In the genomic region with DNA sequence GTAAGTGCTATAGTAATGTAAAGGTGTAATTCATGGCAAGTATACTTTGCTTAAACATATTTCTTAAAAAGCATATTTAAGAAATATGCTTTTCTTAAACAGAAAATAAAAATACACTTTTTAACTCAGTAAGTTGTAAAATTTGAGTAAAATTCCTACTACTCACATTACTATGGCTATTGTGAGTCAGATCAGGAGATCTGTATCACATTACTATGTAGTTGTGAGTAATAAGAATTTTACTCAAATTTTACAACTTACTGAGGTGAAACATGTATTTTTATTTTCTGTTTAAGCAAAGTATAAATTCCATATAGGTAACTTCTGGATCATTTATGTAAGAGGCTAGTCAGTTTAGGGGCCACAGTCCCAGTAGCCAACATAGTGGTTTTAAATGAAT, we compare ENCODE assay signal across 25 cellular contexts. TPM values are rescaled to one million over a fixed set of nuclear protein-coding genes. Genes with fewer than 3 reads are reported as not detected.
DNase-seq lines count a peak whose midpoint lies in the region; ATAC-seq, FAIRE-seq and TF ChIP-seq lines count a peak whose summit lies in the region.
"Had no signal": no experiment of that assay in that cellular context is flagged by ENCODE, and none has a peak within 500 bp of the region (broad histone marks: within the 10 kb centered on the region; RNA-seq: fewer than 3 reads in every experiment).

No MANE protein-coding gene starts in this region.

- peak overlapping the region; percentile 92 for H3K27ac Mint-ChIP-seq in activated T-cell treated with anti-CD3 and anti-CD28 coated beads, Interleukin-2, amount 50 U/mL, for 24 hours
- H3K27ac Mint-ChIP-seq in activated CD8-positive, alpha-beta memory T cell treated with anti-CD3 and anti-CD28 coated beads, Interleukin-2, amount 10 ng/mL, durations not matched to agents 7 days and 5 days, result no peak overlapping the region
- H3K27ac Mint-ChIP-seq: activated CD4-positive, alpha-beta T cell treated with anti-CD3 and anti-CD28 coated beads, Interleukin-2, amount 10 ng/mL, durations not matched to agents 7 days and 5 days; mesothelial cell of epicardium had no signal

- H3K4me3 ChIP-seq in HUES48 (ENCODE audit: low read depth, low read length) (no peak overlapping the region), GM12878 (no peak overlapping the region), skeletal muscle satellite cell (ENCODE audit: low read length) (no peak overlapping the region)
- H3K4me3 ChIP-seq: BLaER1 treated with 17β-estradiol and CSF1 and Interleukin-3, amounts not matched to agents 10 nM and 100 nM; right atrium auricular region had no signal

- FAIRE-seq in GM12878 (lab: Jason Lieb, UNC), result no peak
- FAIRE-seq in GM12891 (lab: Jason Lieb, UNC), result no peak
- FAIRE-seq: GM18507 had no signal

- no peak for TF ChIP-seq EP300 in GM12878 (IDR thresholded peaks at IDR 0.05; ENCODE audit: borderline replicate concordance in 1 of 2, control insufficient read depth in 1 of 2, low read depth in 2 of 2, low read length in 2 of 2)

- no peak for ATAC-seq in GM12878
- ATAC-seq in activated CD8-positive, alpha-beta memory T cell treated with anti-CD3 and anti-CD28 coated beads, Interleukin-2, amount 10 ng/mL, durations not matched to agents 7 days and 5 days, result no peak
- ATAC-seq: natural killer cell had no signal

- H3K9ac ChIP-seq in HUES48 (ENCODE audit: low read depth, low read length), result no peak overlapping the region
- H3K9ac ChIP-seq in GM12878 (ENCODE audit: control insufficient read depth, insufficient read depth, low read length), result no peak overlapping the region
- H3K9ac ChIP-seq in skeletal muscle satellite cell (ENCODE audit: low read depth, low read length), result peak overlapping the region; percentile 35
- H3K9ac ChIP-seq: BLaER1 treated with 17β-estradiol and CSF1 and Interleukin-3, amounts not matched to agents 10 nM and 100 nM had no signal

- peaks cover 48% of the 10 kb centered on the region for H3K4me1 ChIP-seq in HUES48 (ENCODE audit: control insufficient read depth, insufficient read depth, low read length)
- no peaks in the 10 kb centered on the region for H3K4me1 ChIP-seq in GM12878 (ENCODE audit: control insufficient read depth, insufficient read depth, low read length)
- H3K4me1 ChIP-seq in skeletal muscle satellite cell (ENCODE audit: control insufficient read depth, insufficient read depth, low read length), result peaks cover 41% of the 10 kb centered on the region
- H3K4me1 ChIP-seq: right atrium auricular region had no signal

- no TSS peak for BruUV-seq in GM12878 (replicated peaks; lab: Mats Ljungman, UMichigan)

- no peaks in the 10 kb centered on the region for H3K79me2 ChIP-seq in GM12878 (ENCODE audit: control insufficient read depth, insufficient read depth, low read length)

- CTCF ChIA-PET in GM12878 (lab: Yijun Ruan, JAX), result interaction anchor here (0.8 to 1.3 kb wide), 2 partner anchors 13 to 140 kb away, joined by 3 to 4 read pairs; no protein-coding TSS in a partner anchor
- CTCF ChIA-PET in activated CD8-positive, alpha-beta memory T cell treated with anti-CD3 and anti-CD28 coated beads, Interleukin-2, amount 10 ng/mL, durations not matched to agents 7 days and 5 days (lab: Charles Lee), result interaction anchor here (2.0 kb wide), 1 partner anchor 8 kb away, joined by 5 read pairs; the partner anchor contains the start of gene GPR87

- SMC1A ChIA-PET in GM12878 (lab: Charles Lee; ENCODE audit: uncharacterized antibody, unreplicated experiment), result interaction anchor here (0.7 to 1.3 kb wide), 2 partner anchors 13 to 150 kb away, joined by 3 read pairs; no protein-coding TSS in a partner anchor

- RAD21 ChIA-PET in GM12878 (lab: Charles Lee; ENCODE audit: unreplicated experiment), result no interaction called here

- TF ChIP-seq POLR2A in GM12878 (IDR thresholded peaks at IDR 0.05; ENCODE audit: low read depth, low read length) (no peak), GM12891 (IDR thresholded peaks at IDR 0.05; ENCODE audit: low read depth, low read length) (no peak)

- H3K9me3 ChIP-seq in HUES48 (ENCODE audit: control insufficient read depth, insufficient read depth, low read length), result no peaks in the 10 kb centered on the region
- no peaks in the 10 kb centered on the region for H3K9me3 ChIP-seq in GM12878 (replicated peaks; ENCODE audit: control insufficient read depth, insufficient read depth, low read length)
- H3K9me3 ChIP-seq in skeletal muscle satellite cell (replicated peaks; ENCODE audit: low read length), result no peaks in the 10 kb centered on the region
- H3K9me3 ChIP-seq: BLaER1 treated with 17β-estradiol and CSF1 and Interleukin-3, amounts not matched to agents 10 nM and 100 nM; right atrium auricular region had no signal

- peaks cover 7% of the 10 kb centered on the region for H3K27me3 Mint-ChIP-seq in activated T-cell treated with anti-CD3 and anti-CD28 coated beads, Interleukin-2, amount 50 U/mL, for 24 hours
- no peaks in the 10 kb centered on the region for H3K27me3 Mint-ChIP-seq in activated CD8-positive, alpha-beta memory T cell treated with anti-CD3 and anti-CD28 coated beads, Interleukin-2, amount 10 ng/mL, durations not matched to agents 7 days and 5 days
- H3K27me3 Mint-ChIP-seq: activated CD4-positive, alpha-beta T cell treated with anti-CD3 and anti-CD28 coated beads, Interleukin-2, amount 10 ng/mL, durations not matched to agents 7 days and 5 days had no signal

- no peaks in the 10 kb centered on the region for H3K36me3 Mint-ChIP-seq in activated T-cell treated with anti-CD3 and anti-CD28 coated beads, Interleukin-2, amount 50 U/mL, for 24 hours (ENCODE audit: low read depth)
- H3K36me3 Mint-ChIP-seq in activated CD8-positive, alpha-beta memory T cell treated with anti-CD3 and anti-CD28 coated beads, Interleukin-2, amount 10 ng/mL, durations not matched to agents 7 days and 5 days, result peaks cover 7% of the 10 kb centered on the region
- H3K36me3 Mint-ChIP-seq: mesothelial cell of epicardium, natural killer cell had no signal

- POLR2A ChIA-PET in GM12878 (lab: Charles Lee), result no interaction called here

- H3K27ac ChIP-seq in HUES48 (ENCODE audit: low read depth, low read length) (peak overlapping the region; percentile 57), GM12878 (ENCODE audit: control insufficient read depth, insufficient read depth) (no peak overlapping the region)
- H3K27ac ChIP-seq: BLaER1 treated with 17β-estradiol and CSF1 and Interleukin-3, amounts not matched to agents 10 nM and 100 nM; right atrium auricular region had no signal

- H3K4me1 Mint-ChIP-seq in activated T-cell treated with anti-CD3 and anti-CD28 coated beads, Interleukin-2, amount 50 U/mL, for 24 hours (ENCODE audit: low read depth), result peaks cover 62% of the 10 kb centered on the region
- peaks cover 56% of the 10 kb centered on the region for H3K4me1 Mint-ChIP-seq in activated CD8-positive, alpha-beta memory T cell treated with anti-CD3 and anti-CD28 coated beads, Interleukin-2, amount 10 ng/mL, durations not matched to agents 7 days and 5 days

- no peak overlapping the region for H2AFZ ChIP-seq in GM12878 (ENCODE audit: control insufficient read depth, low read depth, low read length)

- no peak overlapping the region for H3K4me2 ChIP-seq in GM12878 (ENCODE audit: control insufficient read depth, insufficient read depth)
- H3K4me2 ChIP-seq in skeletal muscle satellite cell (ENCODE audit: low read length), result peak overlapping the region; percentile 50
- H3K4me2 ChIP-seq: BLaER1 treated with 17β-estradiol and CSF1 and Interleukin-3, amounts not matched to agents 10 nM and 100 nM had no signal

- TF ChIP-seq RAD21 in GM12878 (IDR thresholded peaks at IDR 0.05; ENCODE audit: insufficient read depth, low read depth, low read length), result no peak

- peak overlapping the region; percentile 30 for H3K4me3 Mint-ChIP-seq in activated T-cell treated with anti-CD3 and anti-CD28 coated beads, Interleukin-2, amount 50 U/mL, for 24 hours
- H3K4me3 Mint-ChIP-seq in activated CD8-positive, alpha-beta memory T cell treated with anti-CD3 and anti-CD28 coated beads, Interleukin-2, amount 10 ng/mL, durations not matched to agents 7 days and 5 days, result no peak overlapping the region
- H3K4me3 Mint-ChIP-seq: activated CD4-positive, alpha-beta T cell treated with anti-CD3 and anti-CD28 coated beads, Interleukin-2, amount 10 ng/mL, durations not matched to agents 7 days and 5 days; mesothelial cell of epicardium; natural killer cell had no signal

- no peaks in the 10 kb centered on the region for H3K9me3 Mint-ChIP-seq in activated T-cell treated with anti-CD3 and anti-CD28 coated beads, Interleukin-2, amount 50 U/mL, for 24 hours
- no peaks in the 10 kb centered on the region for H3K9me3 Mint-ChIP-seq in activated CD8-positive, alpha-beta memory T cell treated with anti-CD3 and anti-CD28 coated beads, Interleukin-2, amount 10 ng/mL, durations not matched to agents 7 days and 5 days (ENCODE audit: low read depth)
- H3K9me3 Mint-ChIP-seq: activated CD4-positive, alpha-beta T cell treated with anti-CD3 and anti-CD28 coated beads, Interleukin-2, amount 10 ng/mL, durations not matched to agents 7 days and 5 days; mesothelial cell of epicardium; natural killer cell had no signal

- intact Hi-C loops in GM12878 (cut with micrococcal nuclease; ENCODE audit: unreplicated experiment), result no loop called here

- no peaks in the 10 kb centered on the region for H4K20me1 ChIP-seq in GM12878 (ENCODE audit: control insufficient read depth, insufficient read depth)
- H4K20me1 ChIP-seq: BLaER1 treated with 17β-estradiol and CSF1 and Interleukin-3, amounts not matched to agents 10 nM and 100 nM had no signal

- no peak for DNase-seq in activated T-cell treated with anti-CD3 and anti-CD28 coated beads, Interleukin-2, amount 50 U/mL, for 24 hours
- DNase-seq in activated T-cell treated with anti-CD3 and anti-CD28 coated beads, Interleukin-2, amount 50 U/mL, for 1 hour, result no peak
- no peak for DNase-seq in GM12878 (ENCODE audit: low read depth, low spot score)
- no peak for DNase-seq in iPS-NIHi11 (ENCODE audit: low spot score)
- DNase-seq in activated CD8-positive, alpha-beta memory T cell treated with anti-CD3 and anti-CD28 coated beads, Interleukin-2, amount 10 ng/mL, durations not matched to agents 7 days and 5 days, result no peak
- no peak for DNase-seq in GM12891 (ENCODE audit: insufficient read length, low spot score)
- DNase-seq: activated CD4-positive, alpha-beta T cell treated with anti-CD3 and anti-CD28 coated beads, Interleukin-2, amount 10 ng/mL, durations not matched to agents 7 days and 5 days; EL; MV-4-11; natural killer cell; NCI-H1694; NCI-H2171 treated with DMSO at 0.1 percent for 48 hours; NCI-H526; Right ventricle myocardium superior; stimulated activated CD4-positive, alpha-beta T cell treated with anti-CD3 and anti-CD28 coated beads, Interleukin-15, amount 100 ng/mL, for 24 hours had no signal

- TF ChIP-seq CTCF in GM12878 (IDR thresholded peaks at IDR 0.05 in 2 of 3, conservative IDR thresholded peaks at IDR 0.05 in 1 of 3; ENCODE audit: control insufficient read depth in 2 of 3, extremely low read depth in 1 of 3, insufficient read depth in 1 of 3, low read depth in 3 of 3, low read length in 3 of 3), result no peak

- H3K36me3 ChIP-seq in HUES48 (ENCODE audit: control insufficient read depth, insufficient read depth, low read length) (no peaks in the 10 kb centered on the region), GM12878 (ENCODE audit: control insufficient read depth in 2 of 2, insufficient read depth in 2 of 2, low read length in 1 of 2) (no peaks in the 10 kb centered on the region), skeletal muscle satellite cell (ENCODE audit: insufficient read depth, low read length) (no peaks in the 10 kb centered on the region)
- H3K36me3 ChIP-seq: BLaER1 treated with 17β-estradiol and CSF1 and Interleukin-3, amounts not matched to agents 10 nM and 100 nM; right atrium auricular region had no signal

- in situ Hi-C loops in GM12878 (cut with MboI), result no loop called here

- no peaks in the 10 kb centered on the region for H3K27me3 ChIP-seq in HUES48 (ENCODE audit: control insufficient read depth, insufficient read depth, low read length)
- no peaks in the 10 kb centered on the region; a peak in 1 of 4 replicates for H3K27me3 ChIP-seq in GM12878 (replicated peaks in 1 of 2; ENCODE audit: control insufficient read depth in 2 of 2, insufficient read depth in 2 of 2, low read length in 1 of 2)
- no peaks in the 10 kb centered on the region for H3K27me3 ChIP-seq in skeletal muscle satellite cell (ENCODE audit: control insufficient read depth, insufficient read depth, low read length)
- H3K27me3 ChIP-seq: BLaER1 treated with 17β-estradiol and CSF1 and Interleukin-3, amounts not matched to agents 10 nM and 100 nM; right atrium auricular region had no signal

RNA-seq across cellular contexts. Expression of gene GPR87, which starts 8.5 kb away (rescaled TPM):
- total RNA-seq in GM12878 (2013; cell fraction: nucleolus; rRNA removed), result not detected in 2 replicates
- total RNA-seq in GM12878 (2014; rRNA removed) (0.06 TPM in 1 of 2 replicates, not detected in the other), GM12878 (2014; rRNA removed; fragmentation: Illumina TruSeq; extraction: Trizol) (not detected in 2 replicates), GM12878 (2021) (not detected in 2 replicates)
- not detected for polyA plus RNA-seq in GM12878 (2011; ENCODE audit: low read depth)
- polyA plus RNA-seq in GM12878 (2011; rRNA removed) (not detected in 2 replicates), GM12878 (2014; fragmentation: Illumina TruSeq; extraction: Trizol) (0.10 TPM in 1 of 2 replicates, not detected in the other), GM12878 (2014; fragmentation: Nextera tagmentation; extraction: Ambion mirVana) (under 1 TPM in 1 of 2 experiments, not detected in 1; 0.16 TPM), GM12878 (2014; rRNA removed) (0.08 TPM in 1 of 2 replicates, not detected in the other), GM12878 (2016; fragmentation: Nextera tagmentation; extraction: Ambion mirVana) (under 1 TPM; 0.21 to 0.27 TPM)
- polyA plus RNA-seq in GM12878 (2011; cell fraction: cytosol; rRNA removed), result not detected in 2 replicates
- not detected in 2 replicates for polyA plus RNA-seq in GM12878 (2011; cell fraction: nucleus; rRNA removed)
- 0.14 TPM in 1 of 2 replicates, not detected in the other for polyA plus RNA-seq in GM12878 (2012)
- not detected in 2 replicates for polyA minus RNA-seq in GM12878 (2011; rRNA and poly(A)+ RNA removed)
- polyA minus RNA-seq in GM12878 (2011; cell fraction: cytosol; rRNA and poly(A)+ RNA removed), result not detected in 2 replicates
- polyA minus RNA-seq in GM12878 (2011; cell fraction: nucleus; rRNA and poly(A)+ RNA removed), result not detected in 2 replicates
- total RNA-seq in skeletal muscle satellite cell (2012; rRNA removed), result not detected in 2 replicates
- total RNA-seq in activated CD8-positive, alpha-beta memory T cell treated with anti-CD3 and anti-CD28 coated beads, Interleukin-2, amount 10 ng/mL, durations not matched to agents 7 days and 5 days, result under 1 TPM; 0.40 to 0.53 TPM
- polyA plus RNA-seq in GM12891 (2012; ENCODE audit: low read depth, missing spikeins), result 0.10 TPM
- total RNA-seq: cardiac septum, natural killer cell, osteocyte, right atrium auricular region, Right ventricle myocardium superior, temporal lobe had no signal

RNA-seq across cellular contexts. Expression of gene P2RY13, which starts 21.3 kb away (rescaled TPM):
- not detected in 2 replicates for total RNA-seq in GM12878 (2013; cell fraction: nucleolus; rRNA removed)
- total RNA-seq in GM12878 (2014; rRNA removed), result not detected in 2 replicates
- not detected in 2 replicates for total RNA-seq in GM12878 (2014; rRNA removed; fragmentation: Illumina TruSeq; extraction: Trizol)
- total RNA-seq in GM12878 (2021), result not detected in 2 replicates
- not detected for polyA plus RNA-seq in GM12878 (2011; ENCODE audit: low read depth)
- not detected in 2 replicates for polyA plus RNA-seq in GM12878 (2011; rRNA removed)
- polyA plus RNA-seq in GM12878 (2011; cell fraction: cytosol; rRNA removed), result not detected in 2 replicates
- not detected in 2 replicates for polyA plus RNA-seq in GM12878 (2011; cell fraction: nucleus; rRNA removed)
- not detected in 2 replicates for polyA plus RNA-seq in GM12878 (2012)
- not detected in 2 replicates for polyA plus RNA-seq in GM12878 (2014; fragmentation: Illumina TruSeq; extraction: Trizol)
- polyA plus RNA-seq in GM12878 (2014; fragmentation: Nextera tagmentation; extraction: Ambion mirVana), result not detected
- not detected in 2 replicates for polyA plus RNA-seq in GM12878 (2014; rRNA removed)
- polyA plus RNA-seq in GM12878 (2016; fragmentation: Nextera tagmentation; extraction: Ambion mirVana), result not detected
- polyA minus RNA-seq in GM12878 (2011; rRNA and poly(A)+ RNA removed), result not detected in 2 replicates
- polyA minus RNA-seq in GM12878 (2011; cell fraction: cytosol; rRNA and poly(A)+ RNA removed), result not detected in 2 replicates
- polyA minus RNA-seq in GM12878 (2011; cell fraction: nucleus; rRNA and poly(A)+ RNA removed), result not detected in 2 replicates
- not detected in 2 replicates for total RNA-seq in skeletal muscle satellite cell (2012; rRNA removed)
- not detected for total RNA-seq in activated CD8-positive, alpha-beta memory T cell treated with anti-CD3 and anti-CD28 coated beads, Interleukin-2, amount 10 ng/mL, durations not matched to agents 7 days and 5 days
- polyA plus RNA-seq in GM12891 (2012; ENCODE audit: low read depth, missing spikeins), result not detected
- total RNA-seq: activated CD4-positive, alpha-beta T cell treated with anti-CD3 and anti-CD28 coated beads, Interleukin-2, amount 10 ng/mL, durations not matched to agents 7 days and 5 days; dermis microvascular lymphatic vessel endothelial cell; mesothelial cell of epicardium; osteocyte had no signal

RNA-seq across cellular contexts. Expression of gene P2RY14, which starts 29.7 kb away (rescaled TPM):
- total RNA-seq in GM12878 (2013; cell fraction: nucleolus; rRNA removed), result not detected in 2 replicates
- total RNA-seq in GM12878 (2014; rRNA removed), result 0.06 TPM in 1 of 2 replicates, not detected in the other
- 0.05 TPM in 1 of 2 replicates, not detected in the other for total RNA-seq in GM12878 (2014; rRNA removed; fragmentation: Illumina TruSeq; extraction: Trizol)
- not detected in 2 replicates for total RNA-seq in GM12878 (2021)
- polyA plus RNA-seq in GM12878 (2011; ENCODE audit: low read depth), result not detected
- not detected in 2 replicates for polyA plus RNA-seq in GM12878 (2011; rRNA removed)
- polyA plus RNA-seq in GM12878 (2011; cell fraction: cytosol; rRNA removed), result not detected in 2 replicates
- polyA plus RNA-seq in GM12878 (2011; cell fraction: nucleus; rRNA removed), result not detected in 2 replicates
- polyA plus RNA-seq in GM12878 (2012), result not detected in 2 replicates
- polyA plus RNA-seq in GM12878 (2014; fragmentation: Illumina TruSeq; extraction: Trizol), result 0.10 and 0.28 TPM in 2 replicates
- polyA plus RNA-seq in GM12878 (2014; fragmentation: Nextera tagmentation; extraction: Ambion mirVana), result not detected
- 0.06 and 0.37 TPM in 2 replicates for polyA plus RNA-seq in GM12878 (2014; rRNA removed)
- polyA plus RNA-seq in GM12878 (2016; fragmentation: Nextera tagmentation; extraction: Ambion mirVana), result not detected
- polyA minus RNA-seq in GM12878 (2011; rRNA and poly(A)+ RNA removed), result not detected in 2 replicates
- polyA minus RNA-seq in GM12878 (2011; cell fraction: cytosol; rRNA and poly(A)+ RNA removed), result not detected in 2 replicates
- not detected in 2 replicates for polyA minus RNA-seq in GM12878 (2011; cell fraction: nucleus; rRNA and poly(A)+ RNA removed)
- not detected in 2 replicates for total RNA-seq in skeletal muscle satellite cell (2012; rRNA removed)
- 1 to 10 TPM; 2.2 to 4.7 TPM for total RNA-seq in activated CD8-positive, alpha-beta memory T cell treated with anti-CD3 and anti-CD28 coated beads, Interleukin-2, amount 10 ng/mL, durations not matched to agents 7 days and 5 days
- 0.06 TPM for polyA plus RNA-seq in GM12891 (2012; ENCODE audit: low read depth, missing spikeins)
- total RNA-seq: dermis microvascular lymphatic vessel endothelial cell, mesothelial cell of epicardium, osteocyte had no signal
